ENCODE assay signal across 24 cellular contexts in the genomic region with DNA sequence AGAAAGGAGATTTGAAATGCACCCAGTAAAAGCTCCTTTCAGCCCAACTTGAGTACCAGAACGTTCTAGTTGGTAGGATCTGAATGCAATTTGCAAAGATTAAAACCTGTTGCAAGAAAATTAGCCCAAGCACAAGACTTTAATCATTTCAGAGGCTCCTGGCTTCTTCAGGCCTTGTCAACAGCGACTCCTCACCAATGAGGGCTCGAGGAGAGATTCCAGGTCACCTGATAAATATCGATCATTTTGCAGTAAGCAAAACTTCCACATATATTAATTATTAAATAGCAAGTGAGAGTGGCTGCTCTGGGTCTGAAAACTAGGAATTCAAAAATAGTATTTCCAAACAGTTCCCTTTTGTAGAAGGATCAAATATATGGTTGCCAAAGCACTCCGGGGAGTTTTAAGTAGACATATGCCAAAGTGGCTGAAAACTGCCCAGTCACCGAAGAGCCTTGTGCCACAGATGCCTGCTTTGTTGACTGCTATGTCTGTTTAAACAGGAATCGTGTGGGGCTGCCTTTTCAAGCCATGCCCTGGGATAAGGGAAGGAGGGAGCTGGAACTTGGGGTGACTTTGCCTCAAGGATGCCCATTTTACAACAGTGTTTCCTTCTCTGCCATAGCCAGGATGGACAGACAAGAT.
"Had no signal": no experiment of that assay in that cellular context is flagged by ENCODE, and none has a peak within 500 bp of the region (broad histone marks: within the 10 kb centered on the region; RNA-seq: fewer than 3 reads in every experiment).

No MANE protein-coding gene starts in this region.

- ATAC-seq: activated naive CD8-positive, alpha-beta T cell treated with anti-CD3 and anti-CD28 coated beads, Interleukin-2, amount 50 U/mL, for 24 hours; activated T-helper 17 cell treated with anti-CD3 and anti-CD28 coated beads, Interleukin-2, amount 50 U/mL, for 72 hours; foreskin keratinocyte; left ventricle myocardium superior; naive thymus-derived CD8-positive, alpha-beta T cell; stimulated activated naive B cell treated with anti-CD40 and anti-IgM and Interleukin-4, amounts not matched to agents 10 μg/mL and 1 μg/mL and 100 μg/mL, for 72 hours; T-helper 17 cell had no signal

- H3K9me3 Mint-ChIP-seq: activated CD4-positive, alpha-beta memory T cell treated with anti-CD3 and anti-CD28 coated beads, Interleukin-2, amount 10 ng/mL, durations not matched to agents 7 days and 5 days; activated CD4-positive, alpha-beta T cell treated with anti-CD3 and anti-CD28 coated beads, Interleukin-2, amount 10 ng/mL, durations not matched to agents 7 days and 5 days; activated naive CD4-positive, alpha-beta T cell treated with anti-CD3 and anti-CD28 coated beads, Interleukin-2, amount 50 U/mL, for 24 hours; activated naive CD8-positive, alpha-beta T cell treated with anti-CD3 and anti-CD28 coated beads, Interleukin-2, amount 50 U/mL, for 24 hours; activated T-cell treated with anti-CD3 and anti-CD28 coated beads, Interleukin-2, amount 50 U/mL, for 24 hours; activated T-helper 17 cell treated with anti-CD3 and anti-CD28 coated beads, Interleukin-2, amount 50 U/mL, for 72 hours; naive thymus-derived CD8-positive, alpha-beta T cell; stimulated activated naive B cell treated with anti-CD40 and anti-IgM and Interleukin-4, amounts not matched to agents 10 μg/mL and 1 μg/mL and 100 μg/mL, for 72 hours had no signal

- H3K27ac ChIP-seq: esophagus muscularis mucosa, foreskin keratinocyte, right atrium auricular region, stomach, tibial nerve had no signal

- H3K36me3 Mint-ChIP-seq: activated naive CD4-positive, alpha-beta T cell treated with anti-CD3 and anti-CD28 coated beads, Interleukin-2, amount 50 U/mL, for 24 hours; naive thymus-derived CD8-positive, alpha-beta T cell; stimulated activated naive B cell treated with anti-CD40 and anti-IgM and Interleukin-4, amounts not matched to agents 10 μg/mL and 1 μg/mL and 100 μg/mL, for 72 hours had no signal

- DNase-seq: activated CD4-positive, alpha-beta memory T cell treated with anti-CD3 and anti-CD28 coated beads, Interleukin-2, amount 10 ng/mL, durations not matched to agents 7 days and 5 days; activated CD4-positive, alpha-beta T cell treated with anti-CD3 and anti-CD28 coated beads for 1 hour; activated CD4-positive, alpha-beta T cell treated with anti-CD3 and anti-CD28 coated beads, Interleukin-2, amount 10 ng/mL, durations not matched to agents 7 days and 5 days; activated CD8-positive, alpha-beta memory T cell treated with anti-CD3 and anti-CD28 coated beads, Interleukin-2, amount 50 U/mL, for 48 hours; activated gamma-delta T cell treated with Interleukin-2 at 50 U/mL for 16 hours; activated naive CD8-positive, alpha-beta T cell treated with anti-CD3 and anti-CD28 coated beads, Interleukin-2, amount 50 U/mL, for 24 hours; activated T-cell treated with anti-CD3 and anti-CD28 coated beads, Interleukin-2, amount 50 U/mL, for 24 hours; amygdala; cortex of kidney; foreskin keratinocyte; left ventricle myocardium superior; midbrain; naive thymus-derived CD8-positive, alpha-beta T cell; stimulated activated CD4-positive, alpha-beta T cell treated with anti-CD3 and anti-CD28 coated beads, Interleukin-15, amount 100 ng/mL, for 24 hours; stimulated activated CD4-positive, alpha-beta T cell treated with anti-CD3 and anti-CD28 coated beads, Interleukin-2, amount 100 ng/mL, for 24 hours; stimulated activated naive B cell treated with anti-CD40 and anti-IgM and Interleukin-4, amounts not matched to agents 10 μg/mL and 1 μg/mL and 100 μg/mL, for 72 hours; stomach; T-helper 17 cell; T1000 had no signal

- H3K9me3 ChIP-seq: esophagus muscularis mucosa, right atrium auricular region, stomach, tibial nerve had no signal

- H3K4me3 ChIP-seq: esophagus muscularis mucosa, right atrium auricular region, stomach, tibial nerve had no signal

- H3K27me3 ChIP-seq: esophagus muscularis mucosa, foreskin keratinocyte, right atrium auricular region, stomach, tibial nerve had no signal

- H3K4me1 ChIP-seq: foreskin keratinocyte, right atrium auricular region, stomach had no signal

- H3K4me3 Mint-ChIP-seq: activated CD4-positive, alpha-beta memory T cell treated with anti-CD3 and anti-CD28 coated beads, Interleukin-2, amount 10 ng/mL, durations not matched to agents 7 days and 5 days; activated CD4-positive, alpha-beta T cell treated with anti-CD3 and anti-CD28 coated beads, Interleukin-2, amount 10 ng/mL, durations not matched to agents 7 days and 5 days; activated naive CD4-positive, alpha-beta T cell treated with anti-CD3 and anti-CD28 coated beads, Interleukin-2, amount 50 U/mL, for 24 hours; activated naive CD8-positive, alpha-beta T cell treated with anti-CD3 and anti-CD28 coated beads, Interleukin-2, amount 50 U/mL, for 24 hours; activated T-cell treated with anti-CD3 and anti-CD28 coated beads, Interleukin-2, amount 50 U/mL, for 24 hours; activated T-helper 17 cell treated with anti-CD3 and anti-CD28 coated beads, Interleukin-2, amount 50 U/mL, for 72 hours; naive thymus-derived CD8-positive, alpha-beta T cell; stimulated activated naive B cell treated with anti-CD40 and anti-IgM and Interleukin-4, amounts not matched to agents 10 μg/mL and 1 μg/mL and 100 μg/mL, for 72 hours; T-helper 17 cell had no signal

- H3K36me3 ChIP-seq: stomach had no signal

- H3K4me1 Mint-ChIP-seq: activated CD4-positive, alpha-beta memory T cell treated with anti-CD3 and anti-CD28 coated beads, Interleukin-2, amount 10 ng/mL, durations not matched to agents 7 days and 5 days; activated CD4-positive, alpha-beta T cell treated with anti-CD3 and anti-CD28 coated beads, Interleukin-2, amount 10 ng/mL, durations not matched to agents 7 days and 5 days; activated naive CD4-positive, alpha-beta T cell treated with anti-CD3 and anti-CD28 coated beads, Interleukin-2, amount 50 U/mL, for 24 hours; activated T-helper 17 cell treated with anti-CD3 and anti-CD28 coated beads, Interleukin-2, amount 50 U/mL, for 72 hours; naive thymus-derived CD8-positive, alpha-beta T cell; T-helper 17 cell had no signal
